Comparison of ENCODE assay signal across 1 cellular context in genomic region chr7:117282239-117282812, GRCh38.
TF ChIP-seq lines count a peak whose summit lies in the region.

No MANE protein-coding gene starts in this region.

TF ChIP-seq in K562, 482 proteins besides CTCF, POLR2A, EP300 and RAD21 (continued from another document and continues in another):
- TF ChIP-seq MEIS2 (IDR thresholded peaks at IDR 0.05; ENCODE audit: partially characterized antibody) (no peak), NONO (IDR thresholded peaks at IDR 0.05; ENCODE audit: low read depth in 2 of 2, low read length in 1 of 2) (no peak), SNRNP70 (optimal IDR thresholded peaks at IDR 0.05; ENCODE audit: low read depth, low read length) (no peak), CEBPG (CRISPR knock-in tag; IDR thresholded peaks at IDR 0.05) (no peak), CEBPG (tag; conservative IDR thresholded peaks at IDR 0.05 in 1 of 2, IDR thresholded peaks at IDR 0.05 in 1 of 2) (no peak), RBM14 (IDR thresholded peaks at IDR 0.05; ENCODE audit: borderline replicate concordance, insufficient read depth, low read depth, low read length) (no peak), POLR2AphosphoS5 (IDR thresholded peaks at IDR 0.05; ENCODE audit: control insufficient read depth, insufficient read depth, low read depth, low read length) (no peak), NFATC3 (IDR thresholded peaks at IDR 0.05) (no peak), LARP7 (IDR thresholded peaks at IDR 0.05) (peak; percentile 53; the same call in 1 of the 2 replicates), MCM5 (IDR thresholded peaks at IDR 0.05; ENCODE audit: low read depth) (0 out of 2 replicates have a peak, but pooled peaks have one; percentile 26), NFE2 (IDR thresholded peaks at IDR 0.05; ENCODE audit: low read depth) (no peak), PKNOX1 (IDR thresholded peaks at IDR 0.05) (no peak), MED1 (CRISPR knock-in tag; IDR thresholded peaks at IDR 0.05; ENCODE audit: borderline replicate concordance) (no peak), XRCC4 (IDR thresholded peaks at IDR 0.05; ENCODE audit: extremely low read depth, insufficient read depth, insufficient read length) (no peak), ARHGAP35 (IDR thresholded peaks at IDR 0.05; ENCODE audit: partially characterized antibody) (no peak), MGA (IDR thresholded peaks at IDR 0.05) (no peak), HNRNPL (IDR thresholded peaks at IDR 0.05; ENCODE audit: low read depth, low read length) (no peak), CEBPB (tag; IDR thresholded peaks at IDR 0.05) (no peak), FOXP4 (CRISPR knock-in tag; IDR thresholded peaks at IDR 0.05; ENCODE audit: borderline replicate concordance) (no peak), MEF2D (tag; conservative IDR thresholded peaks at IDR 0.05; ENCODE audit: low read depth) (no peak), KLF16 (IDR thresholded peaks at IDR 0.05) (no peak), ETV1 (tag; conservative IDR thresholded peaks at IDR 0.05; ENCODE audit: low read depth) (no peak), ZNF57 (CRISPR knock-in tag; IDR thresholded peaks at IDR 0.05) (no peak)
- TF ChIP-seq, protein P1, sequence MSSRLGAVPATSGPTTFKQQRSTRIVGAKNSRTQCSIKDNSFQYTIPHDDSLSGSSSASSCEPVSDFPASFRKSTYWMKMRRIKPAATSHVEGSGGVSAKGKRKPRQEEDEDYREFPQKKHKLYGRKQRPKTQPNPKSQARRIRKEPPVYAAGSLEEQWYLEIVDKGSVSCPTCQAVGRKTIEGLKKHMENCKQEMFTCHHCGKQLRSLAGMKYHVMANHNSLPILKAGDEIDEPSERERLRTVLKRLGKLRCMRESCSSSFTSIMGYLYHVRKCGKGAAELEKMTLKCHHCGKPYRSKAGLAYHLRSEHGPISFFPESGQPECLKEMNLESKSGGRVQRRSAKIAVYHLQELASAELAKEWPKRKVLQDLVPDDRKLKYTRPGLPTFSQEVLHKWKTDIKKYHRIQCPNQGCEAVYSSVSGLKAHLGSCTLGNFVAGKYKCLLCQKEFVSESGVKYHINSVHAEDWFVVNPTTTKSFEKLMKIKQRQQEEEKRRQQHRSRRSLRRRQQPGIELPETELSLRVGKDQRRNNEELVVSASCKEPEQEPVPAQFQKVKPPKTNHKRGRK (tag; IDR thresholded peaks at IDR 0.05) = peak; percentile 94
- TF ChIP-seq, protein P2, sequence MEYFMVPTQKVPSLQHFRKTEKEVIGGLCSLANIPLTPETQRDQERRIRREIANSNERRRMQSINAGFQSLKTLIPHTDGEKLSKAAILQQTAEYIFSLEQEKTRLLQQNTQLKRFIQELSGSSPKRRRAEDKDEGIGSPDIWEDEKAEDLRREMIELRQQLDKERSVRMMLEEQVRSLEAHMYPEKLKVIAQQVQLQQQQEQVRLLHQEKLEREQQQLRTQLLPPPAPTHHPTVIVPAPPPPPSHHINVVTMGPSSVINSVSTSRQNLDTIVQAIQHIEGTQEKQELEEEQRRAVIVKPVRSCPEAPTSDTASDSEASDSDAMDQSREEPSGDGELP (CRISPR knock-in tag; IDR thresholded peaks at IDR 0.05; ENCODE audit: borderline replicate concordance) = no peak
- TF ChIP-seq, protein P3, sequence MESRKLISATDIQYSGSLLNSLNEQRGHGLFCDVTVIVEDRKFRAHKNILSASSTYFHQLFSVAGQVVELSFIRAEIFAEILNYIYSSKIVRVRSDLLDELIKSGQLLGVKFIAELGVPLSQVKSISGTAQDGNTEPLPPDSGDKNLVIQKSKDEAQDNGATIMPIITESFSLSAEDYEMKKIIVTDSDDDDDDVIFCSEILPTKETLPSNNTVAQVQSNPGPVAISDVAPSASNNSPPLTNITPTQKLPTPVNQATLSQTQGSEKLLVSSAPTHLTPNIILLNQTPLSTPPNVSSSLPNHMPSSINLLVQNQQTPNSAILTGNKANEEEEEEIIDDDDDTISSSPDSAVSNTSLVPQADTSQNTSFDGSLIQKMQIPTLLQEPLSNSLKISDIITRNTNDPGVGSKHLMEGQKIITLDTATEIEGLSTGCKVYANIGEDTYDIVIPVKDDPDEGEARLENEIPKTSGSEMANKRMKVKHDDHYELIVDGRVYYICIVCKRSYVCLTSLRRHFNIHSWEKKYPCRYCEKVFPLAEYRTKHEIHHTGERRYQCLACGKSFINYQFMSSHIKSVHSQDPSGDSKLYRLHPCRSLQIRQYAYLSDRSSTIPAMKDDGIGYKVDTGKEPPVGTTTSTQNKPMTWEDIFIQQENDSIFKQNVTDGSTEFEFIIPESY (CRISPR knock-in tag; IDR thresholded peaks at IDR 0.05) = no peak
- TF ChIP-seq, protein P4, sequence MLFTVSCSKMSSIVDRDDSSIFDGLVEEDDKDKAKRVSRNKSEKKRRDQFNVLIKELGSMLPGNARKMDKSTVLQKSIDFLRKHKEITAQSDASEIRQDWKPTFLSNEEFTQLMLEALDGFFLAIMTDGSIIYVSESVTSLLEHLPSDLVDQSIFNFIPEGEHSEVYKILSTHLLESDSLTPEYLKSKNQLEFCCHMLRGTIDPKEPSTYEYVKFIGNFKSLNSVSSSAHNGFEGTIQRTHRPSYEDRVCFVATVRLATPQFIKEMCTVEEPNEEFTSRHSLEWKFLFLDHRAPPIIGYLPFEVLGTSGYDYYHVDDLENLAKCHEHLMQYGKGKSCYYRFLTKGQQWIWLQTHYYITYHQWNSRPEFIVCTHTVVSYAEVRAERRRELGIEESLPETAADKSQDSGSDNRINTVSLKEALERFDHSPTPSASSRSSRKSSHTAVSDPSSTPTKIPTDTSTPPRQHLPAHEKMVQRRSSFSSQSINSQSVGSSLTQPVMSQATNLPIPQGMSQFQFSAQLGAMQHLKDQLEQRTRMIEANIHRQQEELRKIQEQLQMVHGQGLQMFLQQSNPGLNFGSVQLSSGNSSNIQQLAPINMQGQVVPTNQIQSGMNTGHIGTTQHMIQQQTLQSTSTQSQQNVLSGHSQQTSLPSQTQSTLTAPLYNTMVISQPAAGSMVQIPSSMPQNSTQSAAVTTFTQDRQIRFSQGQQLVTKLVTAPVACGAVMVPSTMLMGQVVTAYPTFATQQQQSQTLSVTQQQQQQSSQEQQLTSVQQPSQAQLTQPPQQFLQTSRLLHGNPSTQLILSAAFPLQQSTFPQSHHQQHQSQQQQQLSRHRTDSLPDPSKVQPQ (CRISPR knock-in tag; IDR thresholded peaks at IDR 0.05; ENCODE audit: borderline replicate concordance) = 0 out of 2 replicates have a peak, but pooled peaks have one; percentile 14
- TF ChIP-seq, protein P5, sequence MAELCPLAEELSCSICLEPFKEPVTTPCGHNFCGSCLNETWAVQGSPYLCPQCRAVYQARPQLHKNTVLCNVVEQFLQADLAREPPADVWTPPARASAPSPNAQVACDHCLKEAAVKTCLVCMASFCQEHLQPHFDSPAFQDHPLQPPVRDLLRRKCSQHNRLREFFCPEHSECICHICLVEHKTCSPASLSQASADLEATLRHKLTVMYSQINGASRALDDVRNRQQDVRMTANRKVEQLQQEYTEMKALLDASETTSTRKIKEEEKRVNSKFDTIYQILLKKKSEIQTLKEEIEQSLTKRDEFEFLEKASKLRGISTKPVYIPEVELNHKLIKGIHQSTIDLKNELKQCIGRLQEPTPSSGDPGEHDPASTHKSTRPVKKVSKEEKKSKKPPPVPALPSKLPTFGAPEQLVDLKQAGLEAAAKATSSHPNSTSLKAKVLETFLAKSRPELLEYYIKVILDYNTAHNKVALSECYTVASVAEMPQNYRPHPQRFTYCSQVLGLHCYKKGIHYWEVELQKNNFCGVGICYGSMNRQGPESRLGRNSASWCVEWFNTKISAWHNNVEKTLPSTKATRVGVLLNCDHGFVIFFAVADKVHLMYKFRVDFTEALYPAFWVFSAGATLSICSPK (IDR thresholded peaks at IDR 0.05; ENCODE audit: borderline replicate concordance) = 0 out of 2 replicates have a peak, but pooled peaks have one; percentile 42
